11 cellular contexts compared by ENCODE assay signal in genomic region chr5:76813982-76814562, GRCh38. TPM values are rescaled to one million over a fixed set of nuclear protein-coding genes. Genes with fewer than 3 reads are reported as not detected.
A peak's percentile ranks its signal among the peaks of the same experiment; 100 is the strongest.
DNase-seq lines count a peak whose midpoint lies in the region; ATAC-seq and TF ChIP-seq lines count a peak whose summit lies in the region.
"Had no signal": no experiment of that assay in that cellular context is flagged by ENCODE, and none has a peak within 500 bp of the region (broad histone marks: within the 10 kb centered on the region; RNA-seq: fewer than 3 reads in every experiment).

No MANE protein-coding gene starts in this region.

- TF ChIP-seq EP300 in SK-N-SH (IDR thresholded peaks at IDR 0.05; ENCODE audit: borderline replicate concordance in 1 of 2, low read depth in 1 of 2, low read length in 1 of 2): peak in 1 of 2 experiments; percentile 98; a peak in 3 of 4 replicates

- 13% methylated on average over 4 of the region's 4 CpGs for WGBS in SK-N-SH (ENCODE audit: low lambda C conversion rate)

- ATAC-seq in HCT116: peak; percentile 31

- H3K9me2 ChIP-seq in HCT116 (ENCODE audit: insufficient read depth): no peaks in the 10 kb centered on the region
- H3K9me2 ChIP-seq in SK-N-SH: no peaks in the 10 kb centered on the region

- peaks cover 11% of the 10 kb centered on the region for H3K36me3 Mint-ChIP-seq in Calu3 (ENCODE audit: insufficient read depth, unreplicated experiment)

- H3K9ac ChIP-seq in HCT116 (ENCODE audit: low read length) (peak overlapping the region; percentile 35; the same call in 1 of the 2 replicates), SK-N-SH (peak overlapping the region; percentile 61; the same call in 1 of the 2 replicates), fibroblast of lung (ENCODE audit: insufficient read depth, low read length) (no peak overlapping the region)

- H4K20me1 ChIP-seq in HCT116 (ENCODE audit: insufficient read depth) (no peaks in the 10 kb centered on the region), SK-N-SH (ENCODE audit: insufficient read depth) (no peaks in the 10 kb centered on the region), fibroblast of lung (ENCODE audit: control insufficient read depth, extremely low read depth, insufficient read depth, low read length) (no peaks in the 10 kb centered on the region)

- H3K27ac Mint-ChIP-seq in Calu3 (ENCODE audit: unreplicated experiment): no peak overlapping the region
- H3K27ac Mint-ChIP-seq: activated CD4-positive, alpha-beta T cell treated with anti-CD3 and anti-CD28 coated beads, Interleukin-2, amount 10 ng/mL, durations not matched to agents 24 days and 14 days had no signal

- H3K27ac ChIP-seq in HCT116 (ENCODE audit: low read depth, low read length): peak overlapping the region; percentile 60; the same call in 1 of the 2 replicates
- peak overlapping the region in 1 of 2 experiments; percentile 98; a peak in 2 of 4 replicates for H3K27ac ChIP-seq in SK-N-SH (ENCODE audit: low read depth in 2 of 2, low read length in 1 of 2)
- no peak overlapping the region for H3K27ac ChIP-seq in fibroblast of lung (ENCODE audit: insufficient read depth, low read length)

- TF ChIP-seq RAD21 in HCT116 (IDR thresholded peaks at IDR 0.05; ENCODE audit: low read depth) (no peak), SK-N-SH (IDR thresholded peaks at IDR 0.05; ENCODE audit: low read length) (no peak)

- H3K79me2 ChIP-seq in HCT116 (ENCODE audit: insufficient read depth, low read length): peaks cover 3% of the 10 kb centered on the region
- no peaks in the 10 kb centered on the region for H3K79me2 ChIP-seq in SK-N-SH (ENCODE audit: insufficient read depth)
- H3K79me2 ChIP-seq in fibroblast of lung (ENCODE audit: control insufficient read depth, insufficient read depth, low read length): no peaks in the 10 kb centered on the region

- H3F3A ChIP-seq in SK-N-SH (replicated peaks; ENCODE audit: insufficient read depth): peaks cover 44% of the 10 kb centered on the region

- H3K4me1 Mint-ChIP-seq in Calu3 (ENCODE audit: low read depth, unreplicated experiment): peaks cover 18% of the 10 kb centered on the region

- intact Hi-C loops in HCT116 (cut with micrococcal nuclease) (no loop called here), Calu3 (cut with micrococcal nuclease; ENCODE audit: unreplicated experiment) (no loop called here)

- POLR2A ChIA-PET in HCT116 (lab: Charles Lee) (interaction anchor here (7.6 kb wide), 1 partner anchor 8 kb away, joined by 68 read pairs; no protein-coding TSS in a partner anchor), SK-N-SH (lab: Yijun Ruan, JAX) (no interaction called here)

- DNase-seq in HCT116 (ENCODE audit: low read depth, low spot score) (peak; percentile 81), SK-N-SH (no peak), fibroblast of lung (ENCODE audit: low read depth in 2 of 2) (peak; percentile 53 to 99), stromal cell of bone marrow (ENCODE audit: low read depth) (peak; percentile 59), Calu3 (no peak), hippocampal formation (lab: John Stamatoyannopoulos, UW) (no peak), HT-29 (ENCODE audit: low spot score) (no peak)
- DNase-seq: activated CD4-positive, alpha-beta T cell treated with anti-CD3 and anti-CD28 coated beads, Interleukin-2, amount 10 ng/mL, durations not matched to agents 24 days and 14 days; activated effector memory CD4-positive, alpha-beta T cell treated with Interleukin-2 at 50 U/mL for 16 hours; DMS53; midbrain had no signal

- no peaks in the 10 kb centered on the region for H3K9me3 Mint-ChIP-seq in Calu3 (ENCODE audit: low read depth, unreplicated experiment)
- H3K9me3 Mint-ChIP-seq: activated CD4-positive, alpha-beta T cell treated with anti-CD3 and anti-CD28 coated beads, Interleukin-2, amount 10 ng/mL, durations not matched to agents 24 days and 14 days had no signal

- H3K36me3 ChIP-seq in HCT116 (ENCODE audit: control insufficient read depth in 1 of 2, insufficient read depth in 2 of 2, low read length in 2 of 2): no peaks in the 10 kb centered on the region
- no peaks in the 10 kb centered on the region for H3K36me3 ChIP-seq in SK-N-SH (replicated peaks in 1 of 2; ENCODE audit: control insufficient read depth in 1 of 2, insufficient read depth in 2 of 2, low read length in 1 of 2)
- no peaks in the 10 kb centered on the region for H3K36me3 ChIP-seq in fibroblast of lung (ENCODE audit: control insufficient read depth, insufficient read depth, low read length)

- CTCF ChIA-PET in HCT116 (lab: Charles Lee) (no interaction called here), SK-N-SH (lab: Yijun Ruan, JAX) (no interaction called here), Calu3 (lab: Charles Lee) (no interaction called here)

- no peak for TF ChIP-seq CTCF in HCT116 (IDR thresholded peaks at IDR 0.05 in 2 of 3, conservative IDR thresholded peaks at IDR 0.05 in 1 of 3; ENCODE audit: borderline replicate concordance in 1 of 3, insufficient read depth in 1 of 3, low read depth in 2 of 3, low read length in 2 of 3)
- no peak for TF ChIP-seq CTCF in SK-N-SH (IDR thresholded peaks at IDR 0.05)
- no peak for TF ChIP-seq CTCF in fibroblast of lung (conservative IDR thresholded peaks at IDR 0.05 in 1 of 2, IDR thresholded peaks at IDR 0.05 in 1 of 2; ENCODE audit: low read depth in 1 of 2, low read length in 2 of 2)
- TF ChIP-seq CTCF in Calu3 (IDR thresholded peaks at IDR 0.05; ENCODE audit: unreplicated experiment): no peak

- RAD21 ChIA-PET in HCT116 (lab: Charles Lee; ENCODE audit: low non-redundant PET in 1 of 2, low total read pairs in 2 of 2, uncharacterized antibody in 2 of 2, unreplicated experiment in 2 of 2): no interaction called here

- H3K4me1 ChIP-seq in HCT116 (ENCODE audit: control insufficient read depth in 1 of 2, insufficient read depth in 2 of 2, low read length in 2 of 2): peaks cover 28 to 70% of the 10 kb centered on the region in 2 experiments
- H3K4me1 ChIP-seq in SK-N-SH (ENCODE audit: control insufficient read depth in 1 of 2, insufficient read depth in 2 of 2, low read depth in 1 of 2, low read length in 1 of 2): peaks cover 4 to 17% of the 10 kb centered on the region in 2 experiments; a peak in 2 of 4 replicates
- H3K4me1 ChIP-seq in fibroblast of lung (ENCODE audit: control insufficient read depth, extremely low read depth, insufficient read depth, low read length): peaks cover 2% of the 10 kb centered on the region

- H3K27me3 ChIP-seq in HCT116 (ENCODE audit: insufficient read depth, low read length) (no peaks in the 10 kb centered on the region), SK-N-SH (ENCODE audit: insufficient read depth) (no peaks in the 10 kb centered on the region), fibroblast of lung (ENCODE audit: control insufficient read depth, insufficient read depth, low read length) (no peaks in the 10 kb centered on the region)

- no peak overlapping the region for H3K4me3 Mint-ChIP-seq in Calu3 (ENCODE audit: low read depth, unreplicated experiment)
- H3K4me3 Mint-ChIP-seq: activated CD4-positive, alpha-beta T cell treated with anti-CD3 and anti-CD28 coated beads, Interleukin-2, amount 10 ng/mL, durations not matched to agents 24 days and 14 days had no signal

- TF ChIP-seq POLR2A in HCT116 (IDR thresholded peaks at IDR 0.05; ENCODE audit: borderline replicate concordance, extremely low read depth, insufficient read depth, insufficient read length): no peak

- no peaks in the 10 kb centered on the region for H3K27me3 Mint-ChIP-seq in Calu3 (ENCODE audit: unreplicated experiment)

- BruUV-seq in HCT116 (replicated peaks; lab: Mats Ljungman, UMichigan) (no TSS peak), Calu3 (replicated peaks; lab: Mats Ljungman, UMichigan) (no TSS peak)

- H3K4me3 ChIP-seq in HCT116 (replicated peaks in 1 of 2; ENCODE audit: low read depth in 1 of 2, low read length in 2 of 2): no peak overlapping the region; a peak in 1 of 4 replicates
- no peak overlapping the region for H3K4me3 ChIP-seq in SK-N-SH (ENCODE audit: low read depth in 2 of 2, low read length in 1 of 2)
- H3K4me3 ChIP-seq in fibroblast of lung (replicated peaks in 1 of 4; ENCODE audit: control extremely low read depth in 1 of 4, insufficient read depth in 1 of 4, low read depth in 3 of 4, low read length in 4 of 4): no peak overlapping the region

- no peaks in the 10 kb centered on the region for H3K9me3 ChIP-seq in HCT116 (ENCODE audit: control insufficient read depth in 1 of 2, insufficient read depth in 1 of 2, low read depth in 1 of 2, low read length in 2 of 2)
- H3K9me3 ChIP-seq in SK-N-SH: no peaks in the 10 kb centered on the region
- no peaks in the 10 kb centered on the region for H3K9me3 ChIP-seq in fibroblast of lung (ENCODE audit: control insufficient read depth, insufficient read depth, low read depth, low read length)

- peak overlapping the region; percentile 29 for H2AFZ ChIP-seq in HCT116 (ENCODE audit: low read depth, low read length, poor library complexity, severe bottlenecking)
- H2AFZ ChIP-seq in SK-N-SH (ENCODE audit: low read depth): no peak overlapping the region
- H2AFZ ChIP-seq in fibroblast of lung (ENCODE audit: low read length): no peak overlapping the region

- H3K4me2 ChIP-seq in HCT116 (ENCODE audit: low read length) (peak overlapping the region; percentile 65), SK-N-SH (peak overlapping the region; percentile 66; the same call in 1 of the 2 replicates), fibroblast of lung (ENCODE audit: extremely low read depth, insufficient read depth, low read length) (peak overlapping the region; percentile 46)

TF ChIP-seq in HCT116, 20 proteins besides CTCF, POLR2A, EP300 and RAD21 (continues in another document):
- no peak for TF ChIP-seq EGR1 (IDR thresholded peaks at IDR 0.05; ENCODE audit: low read depth)

TF ChIP-seq in SK-N-SH, 30 proteins besides CTCF, POLR2A, EP300 and RAD21 (continues in another document):
- TF ChIP-seq CHD2 (IDR thresholded peaks at IDR 0.05; ENCODE audit: low read length, partially characterized antibody): no peak

RNA-seq across cellular contexts. Expression of gene F2RL1, which starts 4.8 kb away (rescaled TPM):
- total RNA-seq in HCT116 (2021; ENCODE audit: unreplicated experiment) (119 TPM), fibroblast of lung (20.8 and 25.1 TPM in 2 replicates), Calu3 (2022) (122 and 147 TPM in 2 replicates)
- polyA plus RNA-seq in HCT116 (2012): 125 and 128 TPM in 2 replicates
- polyA plus RNA-seq in SK-N-SH (2012; rRNA removed) (31.3 and 41.3 TPM in 2 replicates), fibroblast of lung (12.4 and 24.9 TPM in 2 replicates)
- 35.5 and 38.7 TPM in 2 replicates for polyA plus RNA-seq in SK-N-SH (2012; cell fraction: cytosol; rRNA removed)
- polyA plus RNA-seq in SK-N-SH (2012; cell fraction: nucleus; rRNA removed): 5.9 and 13.8 TPM in 2 replicates
- 5.7 and 11.7 TPM in 2 replicates for polyA plus RNA-seq in fibroblast of lung (2012)
- 12.2 and 29.0 TPM in 2 replicates for polyA minus RNA-seq in fibroblast of lung (ENCODE audit: low replicate concordance)
- 52.8 and 61.7 TPM in 2 replicates for total RNA-seq in HT-29 (2014; rRNA removed; shearing (Covaris generic))

RNA-seq across cellular contexts. Expression of gene S100Z, which starts 35.7 kb away (rescaled TPM):
- total RNA-seq in HCT116 (2021; ENCODE audit: unreplicated experiment) (not detected), fibroblast of lung (not detected in 2 replicates), Calu3 (2022) (not detected in 2 replicates)
- not detected in 2 replicates for polyA plus RNA-seq in HCT116 (2012)
- polyA plus RNA-seq in SK-N-SH (2012; rRNA removed) (not detected in 2 replicates), fibroblast of lung (not detected in 2 replicates)
- polyA plus RNA-seq in SK-N-SH (2012; cell fraction: cytosol; rRNA removed): not detected in 2 replicates
- polyA plus RNA-seq in SK-N-SH (2012; cell fraction: nucleus; rRNA removed): not detected in 2 replicates
- not detected in 2 replicates for polyA plus RNA-seq in fibroblast of lung (2012)
- polyA minus RNA-seq in fibroblast of lung (ENCODE audit: low replicate concordance): not detected in 2 replicates
- not detected in 2 replicates for total RNA-seq in HT-29 (2014; rRNA removed; shearing (Covaris generic))

Comparison
In these comparisons a context has a peak if more than half of its experiments do, and no peak if none do; other contexts are left out.
1. DNase-seq: peak in HCT116 (single experiment), fibroblast of lung (2 of 2) and stromal cell of bone marrow (single experiment); none in SK-N-SH (single experiment), Calu3 (single experiment), hippocampal formation (0 of 2) and HT-29 (single experiment).
2. Of the 11 proteins assayed by ChIP-seq in both SK-N-SH and HCT116: peak only in SK-N-SH: JUND, MAX, POLR2AphosphoS5, REST, SIN3A and ZBTB33; only in HCT116: YY1; in both: none; in neither: 4.
3. Peak in every context shown above with its lines, with median percentiles within 50 percentile points of each other: H3K4me2 ChIP-seq.